Comparison of ENCODE assay signal across 1 cellular context in genomic region chr4:155758500-155759371, GRCh38.
A peak's percentile ranks its signal among the peaks of the same experiment; 100 is the strongest.
TF ChIP-seq lines count a peak whose summit lies in the region.

GUCY1B1 (plus strand) TSS chr4:155759021; CDS start chr4:155759141, 120 bp downstream.

TF ChIP-seq in HEK293, 187 proteins besides CTCF, POLR2A, EP300 and RAD21 (continued from another document):
- TF ChIP-seq, protein P1, sequence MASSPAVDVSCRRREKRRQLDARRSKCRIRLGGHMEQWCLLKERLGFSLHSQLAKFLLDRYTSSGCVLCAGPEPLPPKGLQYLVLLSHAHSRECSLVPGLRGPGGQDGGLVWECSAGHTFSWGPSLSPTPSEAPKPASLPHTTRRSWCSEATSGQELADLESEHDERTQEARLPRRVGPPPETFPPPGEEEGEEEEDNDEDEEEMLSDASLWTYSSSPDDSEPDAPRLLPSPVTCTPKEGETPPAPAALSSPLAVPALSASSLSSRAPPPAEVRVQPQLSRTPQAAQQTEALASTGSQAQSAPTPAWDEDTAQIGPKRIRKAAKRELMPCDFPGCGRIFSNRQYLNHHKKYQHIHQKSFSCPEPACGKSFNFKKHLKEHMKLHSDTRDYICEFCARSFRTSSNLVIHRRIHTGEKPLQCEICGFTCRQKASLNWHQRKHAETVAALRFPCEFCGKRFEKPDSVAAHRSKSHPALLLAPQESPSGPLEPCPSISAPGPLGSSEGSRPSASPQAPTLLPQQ (tag by site-specific recombination; IDR thresholded peaks at IDR 0.05), result 0 out of 2 replicates have a peak, but pooled peaks have one; percentile 46
- TF ChIP-seq ZNF366 (tag by site-specific recombination; conservative IDR thresholded peaks at IDR 0.05) (no peak), ZBTB8A (tag by site-specific recombination; IDR thresholded peaks at IDR 0.05) (peak; percentile 18; the same call in 1 of the 2 replicates), PRDM1 (tag by site-specific recombination; IDR thresholded peaks at IDR 0.05) (no peak), ZBTB49 (tag by site-specific recombination; IDR thresholded peaks at IDR 0.05; ENCODE audit: low read depth) (no peak), ZBTB1 (tag by site-specific recombination; IDR thresholded peaks at IDR 0.05) (no peak), SETDB1 (IDR thresholded peaks at IDR 0.05; ENCODE audit: insufficient read length, low read length) (peak; percentile 74), KLF7 (tag by site-specific recombination; IDR thresholded peaks at IDR 0.05; ENCODE audit: borderline replicate concordance) (no peak), ZNF623 (tag by site-specific recombination; IDR thresholded peaks at IDR 0.05) (no peak), GLIS1 (tag by site-specific recombination; IDR thresholded peaks at IDR 0.05) (peak; percentile 93), ZNF626 (tag by site-specific recombination; IDR thresholded peaks at IDR 0.05) (no peak), ZNF600 (tag by site-specific recombination; IDR thresholded peaks at IDR 0.05) (peak; percentile 82)
TF ChIP-seq in HEK293: peak in this region for 34.
